In genomic region chr7:43625453-43625852, GRCh38 we compare ENCODE assay signal across 9 cellular contexts. TPM values are rescaled to one million over a fixed set of nuclear protein-coding genes. Genes with fewer than 3 reads are reported as not detected.
A peak's percentile ranks its signal among the peaks of the same experiment; 100 is the strongest.
DNase-seq lines count a peak whose midpoint lies in the region; ATAC-seq and TF ChIP-seq lines count a peak whose summit lies in the region.
"Had no signal": no experiment of that assay in that cellular context is flagged by ENCODE, and none has a peak within 500 bp of the region (broad histone marks: within the 10 kb centered on the region; RNA-seq: fewer than 3 reads in every experiment).

No MANE protein-coding gene starts in this region.

- peaks cover 0 to 35% of the 10 kb centered on the region in 2 donors for H3K36me3 ChIP-seq in gastrocnemius medialis

- no peaks in the 10 kb centered on the region for H3K27me3 ChIP-seq in gastrocnemius medialis

- intact Hi-C loops in gastrocnemius medialis (cut with DNase I; ENCODE audit: low total_unique reads), result no loop called here

- DNase-seq in NCI-H2171 treated with DMSO at 0.1 percent for 48 hours (lab: John Stamatoyannopoulos, UW) (peak; percentile 15), NCI-H2171 (lab: John Stamatoyannopoulos, UW) (no peak), kidney tubule cell (ENCODE audit: low spot score) (no peak), AG08396 (ENCODE audit: low spot score) (no peak), gastrocnemius medialis (no peak)
- peak; percentile 49 to 55 for DNase-seq in activated T-cell treated with anti-CD3 and anti-CD28 coated beads, Interleukin-2, amount 50 U/mL, for 72 hours
- DNase-seq in stimulated activated CD8-positive, alpha-beta memory T cell treated with anti-CD3 and anti-CD28 coated beads, Interleukin-12 subunit alpha, Interleukin-12 subunit beta, amount 100 ng/mL, for 4 hours (ENCODE audit: low read depth), result peak; percentile 38

- H3K27ac Mint-ChIP-seq in activated T-cell treated with anti-CD3 and anti-CD28 coated beads, Interleukin-2, amount 50 U/mL, for 72 hours, result peak overlapping the region; percentile 61

- no peaks in the 10 kb centered on the region for H3K9me3 Mint-ChIP-seq in activated T-cell treated with anti-CD3 and anti-CD28 coated beads, Interleukin-2, amount 50 U/mL, for 72 hours

- ATAC-seq in HG03097 (IDR thresholded peaks at IDR 0.05; ENCODE audit: low FRiP score, unreplicated experiment) (peak; percentile 53), gastrocnemius medialis (no peak)
- peak; percentile 70 to 77 for ATAC-seq in activated T-cell treated with anti-CD3 and anti-CD28 coated beads, Interleukin-2, amount 50 U/mL, for 72 hours (replicated peaks in 1 of 2)

- TF ChIP-seq POLR2A in gastrocnemius medialis (IDR thresholded peaks at IDR 0.05), result no peak

- in situ Hi-C loops in gastrocnemius medialis (cut with MboI; ENCODE audit: low sequenced_read_pairs in 4 of 4), result no loop called here

- no peak overlapping the region for H3K27ac ChIP-seq in gastrocnemius medialis
- H3K27ac ChIP-seq: A549 had no signal

- no peaks in the 10 kb centered on the region for H3K27me3 Mint-ChIP-seq in activated T-cell treated with anti-CD3 and anti-CD28 coated beads, Interleukin-2, amount 50 U/mL, for 72 hours (ENCODE audit: low read depth)

- peaks cover 89% of the 10 kb centered on the region for H3K4me1 Mint-ChIP-seq in activated T-cell treated with anti-CD3 and anti-CD28 coated beads, Interleukin-2, amount 50 U/mL, for 72 hours (ENCODE audit: low read depth)

- no peak overlapping the region for H3K4me3 ChIP-seq in gastrocnemius medialis
- H3K4me3 ChIP-seq: A549 had no signal

- peaks cover 8 to 45% of the 10 kb centered on the region in 2 donors for H3K36me3 Mint-ChIP-seq in activated T-cell treated with anti-CD3 and anti-CD28 coated beads, Interleukin-2, amount 50 U/mL, for 72 hours (ENCODE audit: insufficient read depth in 2 of 2)

- no peaks in the 10 kb centered on the region for H3K9me3 ChIP-seq in gastrocnemius medialis
- H3K9me3 ChIP-seq: A549 had no signal

- H3K4me1 ChIP-seq in gastrocnemius medialis, result no peaks in the 10 kb centered on the region

- H3K4me3 Mint-ChIP-seq in activated T-cell treated with anti-CD3 and anti-CD28 coated beads, Interleukin-2, amount 50 U/mL, for 72 hours, result peak overlapping the region; percentile 25 to 47

- TF ChIP-seq CTCF in gastrocnemius medialis (IDR thresholded peaks at IDR 0.05 in 4 of 5, conservative IDR thresholded peaks at IDR 0.05 in 1 of 5), result no peak

RNA-seq across cellular contexts. Expression of gene STK17A, which starts 42.5 kb away (rescaled TPM):
- 10 to 100 TPM; 49.2 to 56.4 TPM for total RNA-seq in activated T-cell treated with anti-CD3 and anti-CD28 coated beads, Interleukin-2, amount 50 U/mL, for 72 hours
- 10 to 100 TPM; 19.7 to 22.3 (median 21.4) TPM for total RNA-seq in gastrocnemius medialis

Comparison
In these comparisons a context has a peak if more than half of its experiments do, and no peak if none do; other contexts are left out.
1. DNase-seq: peak in NCI-H2171 treated with DMSO at 0.1 percent for 48 hours (single experiment), activated T-cell treated with anti-CD3 and anti-CD28 coated beads, Interleukin-2, amount 50 U/mL, for 72 hours (2 of 2) and stimulated activated CD8-positive, alpha-beta memory T cell treated with anti-CD3 and anti-CD28 coated beads, Interleukin-12 subunit alpha, Interleukin-12 subunit beta, amount 100 ng/mL, for 4 hours (single experiment); none in NCI-H2171 (single experiment), kidney tubule cell (single experiment), AG08396 (single experiment) and gastrocnemius medialis (0 of 2).
2. ATAC-seq: peak in HG03097 (single experiment) and activated T-cell treated with anti-CD3 and anti-CD28 coated beads, Interleukin-2, amount 50 U/mL, for 72 hours (2 of 2); none in gastrocnemius medialis (0 of 2).